Comparison of ENCODE assay signal across 15 cellular contexts in genomic region chr2:172558372-172558771, GRCh38. TPM values are rescaled to one million over a fixed set of nuclear protein-coding genes. Genes with fewer than 3 reads are reported as not detected.
DNase-seq lines count a peak whose midpoint lies in the region; ATAC-seq and TF ChIP-seq lines count a peak whose summit lies in the region.
"Had no signal": no experiment of that assay in that cellular context is flagged by ENCODE, and none has a peak within 500 bp of the region (broad histone marks: within the 10 kb centered on the region; RNA-seq: fewer than 3 reads in every experiment).

No MANE protein-coding gene starts in this region.

- H3K4me1 Mint-ChIP-seq in T-helper 1 cell treated with Interleukin-12 subunit alpha and Interleukin-12 subunit beta and Interleukin-4 antibody, amounts not matched to agents 30 μg/mL and 1 μg/mL, for 36 hours (ENCODE audit: low read depth), result peaks cover 42% of the 10 kb centered on the region
- H3K4me1 Mint-ChIP-seq in activated CD8-positive, alpha-beta T cell treated with anti-CD3 and anti-CD28 coated beads, Interleukin-2, amount 10 ng/mL, durations not matched to agents 7 days and 5 days (ENCODE audit: low read depth), result peaks cover 39% of the 10 kb centered on the region
- H3K4me1 Mint-ChIP-seq in naive thymus-derived CD4-positive, alpha-beta T cell, result peaks cover 30 to 77% (median 68%) of the 10 kb centered on the region in 7 donors
- peaks cover 21 to 32% of the 10 kb centered on the region in 2 donors for H3K4me1 Mint-ChIP-seq in immature natural killer cell

- H3K9ac ChIP-seq in HUES6 (ENCODE audit: low read length), result peak overlapping the region; percentile 87
- H3K9ac ChIP-seq: parathyroid adenoma had no signal

- TF ChIP-seq CTCF in GM20000 (IDR thresholded peaks at IDR 0.05; ENCODE audit: extremely low read depth, missing control alignments), result no peak

- H3K27ac ChIP-seq in HUES6 (ENCODE audit: low read depth, low read length), result peak overlapping the region; percentile 10; the same call in 1 of the 2 replicates
- H3K27ac ChIP-seq in naive thymus-derived CD4-positive, alpha-beta T cell (ENCODE audit: low read depth, low read length), result no peak overlapping the region
- H3K27ac ChIP-seq: parathyroid adenoma had no signal

- peak overlapping the region; percentile 89 for H3K4me3 Mint-ChIP-seq in T-helper 1 cell treated with Interleukin-12 subunit alpha and Interleukin-12 subunit beta and Interleukin-4 antibody, amounts not matched to agents 30 μg/mL and 1 μg/mL, for 36 hours
- H3K4me3 Mint-ChIP-seq in activated CD8-positive, alpha-beta T cell treated with anti-CD3 and anti-CD28 coated beads, Interleukin-2, amount 10 ng/mL, durations not matched to agents 7 days and 5 days, result peak overlapping the region; percentile 90
- H3K4me3 Mint-ChIP-seq in naive thymus-derived CD4-positive, alpha-beta T cell, result peak overlapping the region; percentile 88 to 95 (median 92)
- peak overlapping the region in 1 of 5 donors; percentile 43 for H3K4me3 Mint-ChIP-seq in immature natural killer cell

- no peak overlapping the region for H3K27ac Mint-ChIP-seq in T-helper 1 cell treated with Interleukin-12 subunit alpha and Interleukin-12 subunit beta and Interleukin-4 antibody, amounts not matched to agents 30 μg/mL and 1 μg/mL, for 36 hours
- H3K27ac Mint-ChIP-seq in activated CD8-positive, alpha-beta T cell treated with anti-CD3 and anti-CD28 coated beads, Interleukin-2, amount 10 ng/mL, durations not matched to agents 7 days and 5 days, result no peak overlapping the region
- peak overlapping the region in 6 of 9 donors; percentile 14 to 80 (median 36) for H3K27ac Mint-ChIP-seq in naive thymus-derived CD4-positive, alpha-beta T cell
- no peak overlapping the region for H3K27ac Mint-ChIP-seq in immature natural killer cell

- no peaks in the 10 kb centered on the region for H3K27me3 Mint-ChIP-seq in T-helper 1 cell treated with Interleukin-12 subunit alpha and Interleukin-12 subunit beta and Interleukin-4 antibody, amounts not matched to agents 30 μg/mL and 1 μg/mL, for 36 hours (ENCODE audit: low read depth)
- no peaks in the 10 kb centered on the region for H3K27me3 Mint-ChIP-seq in activated CD8-positive, alpha-beta T cell treated with anti-CD3 and anti-CD28 coated beads, Interleukin-2, amount 10 ng/mL, durations not matched to agents 7 days and 5 days (ENCODE audit: low read depth)
- H3K27me3 Mint-ChIP-seq in naive thymus-derived CD4-positive, alpha-beta T cell, result peaks cover 0 to 5% (median 0%) of the 10 kb centered on the region in 5 donors
- H3K27me3 Mint-ChIP-seq in immature natural killer cell (ENCODE audit: low read depth in 3 of 3), result peaks cover 0 to 4% (median 2%) of the 10 kb centered on the region in 3 donors

- H3K36me3 Mint-ChIP-seq in T-helper 1 cell treated with Interleukin-12 subunit alpha and Interleukin-12 subunit beta and Interleukin-4 antibody, amounts not matched to agents 30 μg/mL and 1 μg/mL, for 36 hours (ENCODE audit: low read depth), result peaks cover 17% of the 10 kb centered on the region
- H3K36me3 Mint-ChIP-seq in activated CD8-positive, alpha-beta T cell treated with anti-CD3 and anti-CD28 coated beads, Interleukin-2, amount 10 ng/mL, durations not matched to agents 7 days and 5 days (ENCODE audit: low read depth), result peaks cover 50% of the 10 kb centered on the region
- peaks cover 0 to 36% (median 16%) of the 10 kb centered on the region in 5 donors for H3K36me3 Mint-ChIP-seq in naive thymus-derived CD4-positive, alpha-beta T cell
- peaks cover 0 to 12% (median 0%) of the 10 kb centered on the region in 3 donors for H3K36me3 Mint-ChIP-seq in immature natural killer cell

- intact Hi-C loops in naive thymus-derived CD4-positive, alpha-beta T cell (cut with micrococcal nuclease), result loop anchor here (5.0 to 10.0 kb wide), 9 partner anchors 34 to 1929 kb away; partner anchors contain the start of genes CDCA7 (in 1 of the 2), DLX2 (in 1 of the 2), GPR155 (in 1 of the 2) and MAP3K20 (in 1 of the 2)

- ATAC-seq in activated CD8-positive, alpha-beta T cell treated with anti-CD3 and anti-CD28 coated beads, Interleukin-2, amount 10 ng/mL, durations not matched to agents 7 days and 5 days, result no peak
- ATAC-seq in naive thymus-derived CD4-positive, alpha-beta T cell, result no peak
- no peak for ATAC-seq in GM21737 (IDR thresholded peaks at IDR 0.05; ENCODE audit: unreplicated experiment)
- ATAC-seq: left ventricle myocardium superior had no signal

- peaks cover 31% of the 10 kb centered on the region for H3K4me1 ChIP-seq in HUES6 (ENCODE audit: control insufficient read depth, insufficient read depth, low read length)
- H3K4me1 ChIP-seq in naive thymus-derived CD4-positive, alpha-beta T cell (ENCODE audit: control insufficient read depth in 2 of 2, insufficient read depth in 2 of 2, low read length in 2 of 2), result peaks cover 10 to 40% of the 10 kb centered on the region in 2 donors

- H3K9me3 ChIP-seq in HUES6 (ENCODE audit: control insufficient read depth, insufficient read depth, low read depth, low read length), result no peaks in the 10 kb centered on the region
- no peaks in the 10 kb centered on the region for H3K9me3 ChIP-seq in naive thymus-derived CD4-positive, alpha-beta T cell (ENCODE audit: control insufficient read depth in 2 of 3, low read length in 3 of 3)

- DNase-seq in T-helper 1 cell, result no peak
- no peak for DNase-seq in activated CD8-positive, alpha-beta T cell treated with anti-CD3 and anti-CD28 coated beads, Interleukin-2, amount 10 ng/mL, durations not matched to agents 7 days and 5 days
- no peak for DNase-seq in naive thymus-derived CD4-positive, alpha-beta T cell
- no peak for DNase-seq in GM20000 (ENCODE audit: low spot score)
- DNase-seq in immature natural killer cell, result no peak
- DNase-seq: activated gamma-delta T cell; DMS79; left ventricle myocardium superior; NCI-H1694 treated with DMSO at 0.1 percent for 48 hours; OCI-M1; stimulated activated naive CD4-positive, alpha-beta T cell had no signal

- H3K4me3 ChIP-seq in HUES6 (ENCODE audit: low read depth, low read length), result peak overlapping the region; percentile 70
- no peak overlapping the region for H3K4me3 ChIP-seq in naive thymus-derived CD4-positive, alpha-beta T cell (ENCODE audit: low read length)

- H3K27me3 ChIP-seq in HUES6 (ENCODE audit: control insufficient read depth, insufficient read depth, low read length), result no peaks in the 10 kb centered on the region
- no peaks in the 10 kb centered on the region for H3K27me3 ChIP-seq in naive thymus-derived CD4-positive, alpha-beta T cell (ENCODE audit: control insufficient read depth in 2 of 2, insufficient read depth in 2 of 2, low read length in 2 of 2)

- POLR2A ChIA-PET in activated CD8-positive, alpha-beta T cell treated with anti-CD3 and anti-CD28 coated beads, Interleukin-2, amount 10 ng/mL, durations not matched to agents 7 days and 5 days (lab: Charles Lee), result no interaction called here
- POLR2A ChIA-PET in naive thymus-derived CD4-positive, alpha-beta T cell (lab: Charles Lee), result no interaction called here

- peaks cover 46% of the 10 kb centered on the region for H3K36me3 ChIP-seq in HUES6 (ENCODE audit: control insufficient read depth, insufficient read depth, low read length)
- H3K36me3 ChIP-seq in naive thymus-derived CD4-positive, alpha-beta T cell (ENCODE audit: control insufficient read depth in 2 of 3, insufficient read depth in 3 of 3, low read length in 3 of 3), result peaks cover 0 to 16% (median 7%) of the 10 kb centered on the region in 3 experiments

- CTCF ChIA-PET in activated CD8-positive, alpha-beta T cell treated with anti-CD3 and anti-CD28 coated beads, Interleukin-2, amount 10 ng/mL, durations not matched to agents 7 days and 5 days (lab: Charles Lee), result no interaction called here
- CTCF ChIA-PET in naive thymus-derived CD4-positive, alpha-beta T cell (lab: Charles Lee), result no interaction called here

- no peaks in the 10 kb centered on the region for H3K9me3 Mint-ChIP-seq in T-helper 1 cell treated with Interleukin-12 subunit alpha and Interleukin-12 subunit beta and Interleukin-4 antibody, amounts not matched to agents 30 μg/mL and 1 μg/mL, for 36 hours
- H3K9me3 Mint-ChIP-seq in activated CD8-positive, alpha-beta T cell treated with anti-CD3 and anti-CD28 coated beads, Interleukin-2, amount 10 ng/mL, durations not matched to agents 7 days and 5 days (ENCODE audit: insufficient read depth), result no peaks in the 10 kb centered on the region
- peaks cover 0 to 2% (median 0%) of the 10 kb centered on the region in 11 donors for H3K9me3 Mint-ChIP-seq in naive thymus-derived CD4-positive, alpha-beta T cell
- H3K9me3 Mint-ChIP-seq in immature natural killer cell, result no peaks in the 10 kb centered on the region

RNA-seq across cellular contexts. Expression of gene PDK1, which starts 2.5 kb away (rescaled TPM):
- 10 to 100 TPM; 46.1 to 47.2 TPM for total RNA-seq in activated CD8-positive, alpha-beta T cell treated with anti-CD3 and anti-CD28 coated beads, Interleukin-2, amount 10 ng/mL, durations not matched to agents 7 days and 5 days
- 10 to 100 TPM; 56.0 to 70.6 (median 66.6) TPM for total RNA-seq in naive thymus-derived CD4-positive, alpha-beta T cell
- 10 to 100 TPM; 65.6 to 79.8 TPM for polyA plus RNA-seq in naive thymus-derived CD4-positive, alpha-beta T cell
- 10 to 100 TPM in 1 of 3 donors, 1 to 10 TPM in 2; 9.9 to 14.4 (median 10.0) TPM for polyA plus RNA-seq in immature natural killer cell

Comparison
In these comparisons a context has a peak if more than half of its experiments do, and no peak if none do; other contexts are left out.
1. H3K27ac Mint-ChIP-seq: peak in naive thymus-derived CD4-positive, alpha-beta T cell (6 of 9); none in T-helper 1 cell treated with Interleukin-12 subunit alpha and Interleukin-12 subunit beta and Interleukin-4 antibody, amounts not matched to agents 30 μg/mL and 1 μg/mL, for 36 hours (single experiment), activated CD8-positive, alpha-beta T cell treated with anti-CD3 and anti-CD28 coated beads, Interleukin-2, amount 10 ng/mL, durations not matched to agents 7 days and 5 days (single experiment) and immature natural killer cell (0 of 6).